In the genomic region with DNA sequence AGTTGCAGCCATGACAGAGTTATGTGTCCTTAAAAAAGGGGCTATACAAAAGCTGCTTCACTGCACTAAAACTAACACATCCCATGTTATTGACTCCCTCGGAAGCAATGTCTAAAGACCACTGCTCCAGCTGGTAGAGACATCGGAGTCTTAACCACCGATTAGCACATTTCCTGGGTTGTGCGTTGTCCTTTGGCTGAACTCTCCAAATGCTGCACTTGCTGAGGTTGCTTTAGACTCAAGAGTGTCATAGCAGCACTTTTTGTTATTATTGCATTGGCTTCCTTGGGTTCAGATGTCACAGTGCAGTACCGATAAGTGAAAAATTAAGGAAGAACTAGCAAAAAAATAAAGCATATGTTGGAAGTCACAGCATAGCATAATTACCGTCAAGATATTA, we compare ENCODE assay signal across 15 cellular contexts.
DNase-seq lines count a peak whose midpoint lies in the region; ATAC-seq lines count a peak whose summit lies in the region.
"Had no signal": no experiment of that assay in that cellular context is flagged by ENCODE, and none has a peak within 500 bp of the region (broad histone marks: within the 10 kb centered on the region; RNA-seq: fewer than 3 reads in every experiment).

No MANE protein-coding gene starts in this region.

- no peaks in the 10 kb centered on the region for H3K4me1 ChIP-seq in naive thymus-derived CD4-positive, alpha-beta T cell (ENCODE audit: control insufficient read depth in 2 of 2, insufficient read depth in 2 of 2, low read length in 2 of 2)

- no peak overlapping the region for H3K27ac ChIP-seq in naive thymus-derived CD4-positive, alpha-beta T cell (ENCODE audit: low read depth, low read length)

- H3K36me3 Mint-ChIP-seq in dendritic cell treated with granulocyte-macrophage colony-stimulating factor and Interleukin-4, amounts not matched to agents 40 ng/mL and 50 ng/mL, for 4 days (ENCODE audit: low read depth) = no peaks in the 10 kb centered on the region
- no peaks in the 10 kb centered on the region for H3K36me3 Mint-ChIP-seq in naive thymus-derived CD4-positive, alpha-beta T cell
- H3K36me3 Mint-ChIP-seq: stimulated activated effector memory CD8-positive, alpha-beta T cell treated with anti-CD3 and anti-CD28 coated beads, Interleukin-12 subunit alpha, Interleukin-12 subunit beta, amount 100 ng/mL, for 72 hours had no signal

- CTCF ChIA-PET in naive thymus-derived CD4-positive, alpha-beta T cell (lab: Charles Lee) = no interaction called here

- DNase-seq in Daoy (ENCODE audit: low read depth) = peak; percentile 86
- peak; percentile 13 for DNase-seq in NCI-H69 (lab: John Stamatoyannopoulos, UW)
- DNase-seq in naive thymus-derived CD4-positive, alpha-beta T cell = no peak
- DNase-seq in NCI-H1436 (lab: John Stamatoyannopoulos, UW) = no peak
- no peak for DNase-seq in stimulated activated CD4-positive, alpha-beta T cell treated with anti-CD3 and anti-CD28 coated beads, Interleukin-1b, Interleukin-23, amount 100 ng/mL, for 48 hours
- DNase-seq in activated CD4-positive, CD25-positive, alpha-beta regulatory T cell (lab: John Stamatoyannopoulos, UW) = no peak
- DNase-seq: activated CD4-positive, alpha-beta T cell treated with anti-CD3 and anti-CD28 coated beads for 1 hour; Karpas-422; NCI-H446; SHP77 had no signal

- peaks cover 30% of the 10 kb centered on the region for H3K4me1 Mint-ChIP-seq in dendritic cell treated with granulocyte-macrophage colony-stimulating factor and Interleukin-4, amounts not matched to agents 40 ng/mL and 50 ng/mL, for 4 days (ENCODE audit: low read depth)
- H3K4me1 Mint-ChIP-seq in naive thymus-derived CD4-positive, alpha-beta T cell = peaks cover 0 to 4% (median 0%) of the 10 kb centered on the region in 7 donors
- H3K4me1 Mint-ChIP-seq: B cell; central memory CD8-positive, alpha-beta T cell; stimulated activated effector memory CD8-positive, alpha-beta T cell treated with anti-CD3 and anti-CD28 coated beads, Interleukin-12 subunit alpha, Interleukin-12 subunit beta, amount 100 ng/mL, for 72 hours had no signal

- no peaks in the 10 kb centered on the region for H3K27me3 Mint-ChIP-seq in dendritic cell treated with granulocyte-macrophage colony-stimulating factor and Interleukin-4, amounts not matched to agents 40 ng/mL and 50 ng/mL, for 4 days
- peaks cover 0 to 19% (median 7%) of the 10 kb centered on the region in 5 donors for H3K27me3 Mint-ChIP-seq in naive thymus-derived CD4-positive, alpha-beta T cell
- H3K27me3 Mint-ChIP-seq: central memory CD8-positive, alpha-beta T cell had no signal

- H3K36me3 ChIP-seq in naive thymus-derived CD4-positive, alpha-beta T cell (ENCODE audit: control insufficient read depth in 2 of 3, insufficient read depth in 3 of 3, low read length in 3 of 3) = no peaks in the 10 kb centered on the region

- peak overlapping the region; percentile 44 for H3K4me3 Mint-ChIP-seq in dendritic cell treated with granulocyte-macrophage colony-stimulating factor and Interleukin-4, amounts not matched to agents 40 ng/mL and 50 ng/mL, for 4 days
- no peak overlapping the region for H3K4me3 Mint-ChIP-seq in naive thymus-derived CD4-positive, alpha-beta T cell
- H3K4me3 Mint-ChIP-seq: B cell; central memory CD8-positive, alpha-beta T cell; stimulated activated effector memory CD8-positive, alpha-beta T cell treated with anti-CD3 and anti-CD28 coated beads, Interleukin-12 subunit alpha, Interleukin-12 subunit beta, amount 100 ng/mL, for 72 hours had no signal

- ATAC-seq in naive thymus-derived CD4-positive, alpha-beta T cell = peak; percentile 77
- ATAC-seq in GM19397 (IDR thresholded peaks at IDR 0.05; ENCODE audit: unreplicated experiment) = no peak
- ATAC-seq: stimulated activated effector memory CD8-positive, alpha-beta T cell treated with anti-CD3 and anti-CD28 coated beads, Interleukin-12 subunit alpha, Interleukin-12 subunit beta, amount 100 ng/mL, for 72 hours had no signal

- no peaks in the 10 kb centered on the region for H3K27me3 ChIP-seq in naive thymus-derived CD4-positive, alpha-beta T cell (ENCODE audit: control insufficient read depth in 2 of 2, insufficient read depth in 2 of 2, low read length in 2 of 2)

- H3K27ac Mint-ChIP-seq in dendritic cell treated with granulocyte-macrophage colony-stimulating factor and Interleukin-4, amounts not matched to agents 40 ng/mL and 50 ng/mL, for 4 days = peak overlapping the region; percentile 82
- no peak overlapping the region for H3K27ac Mint-ChIP-seq in naive thymus-derived CD4-positive, alpha-beta T cell
- H3K27ac Mint-ChIP-seq: B cell; stimulated activated effector memory CD8-positive, alpha-beta T cell treated with anti-CD3 and anti-CD28 coated beads, Interleukin-12 subunit alpha, Interleukin-12 subunit beta, amount 100 ng/mL, for 72 hours had no signal

- no peak overlapping the region for H3K4me3 ChIP-seq in naive thymus-derived CD4-positive, alpha-beta T cell (ENCODE audit: low read length)

- no peaks in the 10 kb centered on the region for H3K9me3 ChIP-seq in naive thymus-derived CD4-positive, alpha-beta T cell (ENCODE audit: control insufficient read depth in 2 of 3, low read length in 3 of 3)

- POLR2A ChIA-PET in naive thymus-derived CD4-positive, alpha-beta T cell (lab: Charles Lee) = no interaction called here

- H3K9me3 Mint-ChIP-seq in dendritic cell treated with granulocyte-macrophage colony-stimulating factor and Interleukin-4, amounts not matched to agents 40 ng/mL and 50 ng/mL, for 4 days = no peaks in the 10 kb centered on the region
- H3K9me3 Mint-ChIP-seq in naive thymus-derived CD4-positive, alpha-beta T cell = peaks cover 0 to 3% (median 0%) of the 10 kb centered on the region in 11 donors
- H3K9me3 Mint-ChIP-seq: central memory CD8-positive, alpha-beta T cell had no signal

- intact Hi-C loops in dendritic cell treated with granulocyte-macrophage colony-stimulating factor and Interleukin-4, amounts not matched to agents 40 ng/mL and 50 ng/mL, for 4 days (cut with micrococcal nuclease) = loop anchor here (5.0 to 10.0 kb wide), 2 partner anchors 57 to 129 kb away; partner anchors contain the start of gene C9orf72
- intact Hi-C loops in naive thymus-derived CD4-positive, alpha-beta T cell (cut with micrococcal nuclease) = no loop called here

Comparison
In these comparisons a context has a peak if more than half of its experiments do, and no peak if none do; other contexts are left out.
1. DNase-seq: peak in Daoy (single experiment) and NCI-H69 (single experiment); none in naive thymus-derived CD4-positive, alpha-beta T cell (0 of 9), NCI-H1436 (single experiment), stimulated activated CD4-positive, alpha-beta T cell treated with anti-CD3 and anti-CD28 coated beads, Interleukin-1b, Interleukin-23, amount 100 ng/mL, for 48 hours (single experiment) and activated CD4-positive, CD25-positive, alpha-beta regulatory T cell (0 of 4).